ENCODE assay signal across 19 cellular contexts in genomic region chr2:191404568-191404991, GRCh38.
DNase-seq lines count a peak whose midpoint lies in the region; ATAC-seq, FAIRE-seq and TF ChIP-seq lines count a peak whose summit lies in the region.
"Had no signal": no experiment of that assay in that cellular context is flagged by ENCODE, and none has a peak within 500 bp of the region (broad histone marks: within the 10 kb centered on the region; RNA-seq: fewer than 3 reads in every experiment).

No MANE protein-coding gene starts in this region.

- H3K4me1 ChIP-seq in SK-N-SH (ENCODE audit: control insufficient read depth in 1 of 2, insufficient read depth in 2 of 2, low read depth in 1 of 2, low read length in 1 of 2) (peaks cover 0 to 22% of the 10 kb centered on the region in 2 experiments; a peak in 3 of 4 replicates), small intestine (ENCODE audit: control insufficient read depth in 2 of 2, insufficient read depth in 1 of 2, low read depth in 1 of 2, low read length in 1 of 2) (peaks cover 0 to 3% of the 10 kb centered on the region in 2 donors)
- H3K4me1 ChIP-seq: Peyer's patch had no signal

- no peak overlapping the region for H3K9ac ChIP-seq in SK-N-SH

- no peaks in the 10 kb centered on the region for H4K20me1 ChIP-seq in SK-N-SH (ENCODE audit: insufficient read depth)

- no peak for TF ChIP-seq RAD21 in SK-N-SH (IDR thresholded peaks at IDR 0.05; ENCODE audit: low read length)

- H2AFZ ChIP-seq in SK-N-SH (ENCODE audit: low read depth) = no peak overlapping the region

- peaks cover 15% of the 10 kb centered on the region for H3F3A ChIP-seq in SK-N-SH (replicated peaks; ENCODE audit: insufficient read depth)

- CTCF ChIA-PET in SK-N-SH (lab: Yijun Ruan, JAX) = interaction anchor here (1.1 kb wide), 2 partner anchors 14 to 239 kb away, joined by 3 to 4 read pairs; no protein-coding TSS in a partner anchor

- H3K9me3 ChIP-seq in SK-N-SH (no peaks in the 10 kb centered on the region), small intestine (ENCODE audit: control insufficient read depth, low read depth) (no peaks in the 10 kb centered on the region)
- H3K9me3 ChIP-seq: heart left ventricle, Peyer's patch, thoracic aorta had no signal

- 0 out of 2 replicates have a peak, but pooled peaks cover 3% of the 10 kb centered on the region for H3K79me2 ChIP-seq in SK-N-SH (ENCODE audit: insufficient read depth)

- no peak for FAIRE-seq in small intestine (lab: Jason Lieb, UNC)

- POLR2A ChIA-PET in SK-N-SH (lab: Yijun Ruan, JAX) = no interaction called here

- H3K36me3 ChIP-seq in SK-N-SH (replicated peaks in 1 of 2; ENCODE audit: control insufficient read depth in 1 of 2, insufficient read depth in 2 of 2, low read length in 1 of 2) (peaks cover 29 to 74% of the 10 kb centered on the region in 2 experiments), small intestine (ENCODE audit: control insufficient read depth in 2 of 2, insufficient read depth in 2 of 2, low read length in 2 of 2) (no peaks in the 10 kb centered on the region)

- TF ChIP-seq EP300 in SK-N-SH (IDR thresholded peaks at IDR 0.05; ENCODE audit: borderline replicate concordance in 1 of 2, low read depth in 1 of 2, low read length in 1 of 2) = no peak

- H3K9me2 ChIP-seq in SK-N-SH = no peaks in the 10 kb centered on the region

- DNase-seq in GDM1 (lab: John Stamatoyannopoulos, UW) (peak; percentile 24), SK-N-SH (no peak), fibroblast of villous mesenchyme (ENCODE audit: low read depth) (peak; percentile 35), small intestine (peak; percentile 14), HuH-7 (ENCODE audit: low spot score) (no peak), dedifferentiated amniotic fluid mesenchymal stem cell (ENCODE audit: extremely low spot score) (no peak)
- DNase-seq: activated CD4-positive, CD25-positive, alpha-beta regulatory T cell; amygdala; dermis blood vessel endothelial cell; DMS79; heart left ventricle; NCI-H1092; NCI-H774; occipital lobe; Peyer's patch; stimulated activated CD4-positive, alpha-beta T cell treated with anti-CD3 and anti-CD28 coated beads, Interleukin-4, amount 100 ng/mL, for 4 hours; T-helper 1 cell had no signal

- H3K4me2 ChIP-seq in SK-N-SH = no peak overlapping the region

- H3K27me3 ChIP-seq in SK-N-SH (ENCODE audit: insufficient read depth) = no peaks in the 10 kb centered on the region
- no peaks in the 10 kb centered on the region for H3K27me3 ChIP-seq in small intestine (ENCODE audit: control insufficient read depth in 2 of 2, insufficient read depth in 2 of 2, low read length in 2 of 2)
- H3K27me3 ChIP-seq: heart left ventricle, Peyer's patch had no signal

- H3K27ac ChIP-seq in SK-N-SH (ENCODE audit: low read depth in 2 of 2, low read length in 1 of 2) = peak overlapping the region in 1 of 2 experiments; percentile 34; a peak in 1 of 4 replicates
- H3K27ac ChIP-seq in small intestine (ENCODE audit: low read depth in 1 of 2, low read length in 1 of 2) = no peak overlapping the region
- H3K27ac ChIP-seq: heart left ventricle, thoracic aorta had no signal

- TF ChIP-seq CTCF in SK-N-SH (IDR thresholded peaks at IDR 0.05) = no peak
- no peak for TF ChIP-seq CTCF in fibroblast of villous mesenchyme (IDR thresholded peaks at IDR 0.05; ENCODE audit: insufficient read depth, low read depth, low read length)

- WGBS in SK-N-SH (ENCODE audit: low lambda C conversion rate) = 55% methylated on average over 1 of the region's 1 CpG
- 4 to 13% (median 8%) methylated on average over 1 of the region's 1 CpG for WGBS in small intestine, 3 donors

- H3K4me3 ChIP-seq in SK-N-SH (ENCODE audit: low read depth in 2 of 2, low read length in 1 of 2) (no peak overlapping the region), fibroblast of villous mesenchyme (ENCODE audit: low read depth, low read length) (no peak overlapping the region), small intestine (ENCODE audit: low read depth in 1 of 2, low read length in 2 of 2) (no peak overlapping the region)
- H3K4me3 ChIP-seq: heart left ventricle, Peyer's patch, thoracic aorta had no signal

- no peak for ATAC-seq in GM21528 (IDR thresholded peaks at IDR 0.05; ENCODE audit: low FRiP score, unreplicated experiment)
- ATAC-seq: heart left ventricle had no signal

TF ChIP-seq in SK-N-SH, 30 proteins besides CTCF, POLR2A, EP300 and RAD21 (continues in another document):
- TF ChIP-seq SMC3 (IDR thresholded peaks at IDR 0.05; ENCODE audit: low read depth, low read length) (no peak), IRF3 (IDR thresholded peaks at IDR 0.05; ENCODE audit: low read depth, low read length) (no peak), RFX5 (IDR thresholded peaks at IDR 0.05; ENCODE audit: low read length) (no peak), GABPA (IDR thresholded peaks at IDR 0.05; ENCODE audit: low read depth) (no peak), TEAD4 (IDR thresholded peaks at IDR 0.05; ENCODE audit: borderline replicate concordance, insufficient read depth) (no peak), FOSL2 (IDR thresholded peaks at IDR 0.05; ENCODE audit: borderline replicate concordance, low read depth) (peak; percentile 10; the same call in 1 of the 2 replicates), TCF12 (IDR thresholded peaks at IDR 0.05) (peak; percentile 39; the same call in 1 of the 2 replicates), POLR2AphosphoS5 (IDR thresholded peaks at IDR 0.05; ENCODE audit: low read depth, low read length) (no peak), FOXM1 (IDR thresholded peaks at IDR 0.05; ENCODE audit: low read depth) (no peak), NFIC (IDR thresholded peaks at IDR 0.05; ENCODE audit: borderline replicate concordance) (no peak; the same call in 1 of the 2 replicates), MXI1 (IDR thresholded peaks at IDR 0.05; ENCODE audit: low read depth, low read length) (no peak), JUND (IDR thresholded peaks at IDR 0.05) (peak; percentile 21; the same call in 1 of the 2 replicates), YY1 (IDR thresholded peaks at IDR 0.05; ENCODE audit: low read depth) (no peak), EZH2phosphoT487 (IDR thresholded peaks at IDR 0.05; ENCODE audit: borderline replicate concordance, low read depth) (no peak), GATA2 (CRISPR knock-in tag; IDR thresholded peaks at IDR 0.05) (no peak), RXRA (IDR thresholded peaks at IDR 0.05; ENCODE audit: borderline replicate concordance, low read depth) (no peak), USF1 (IDR thresholded peaks at IDR 0.05; ENCODE audit: borderline replicate concordance, low read depth) (no peak), ELF1 (IDR thresholded peaks at IDR 0.05) (no peak), SIN3A (IDR thresholded peaks at IDR 0.05; ENCODE audit: borderline replicate concordance, low read depth, low read length) (no peak), TAF1 (IDR thresholded peaks at IDR 0.05; ENCODE audit: borderline replicate concordance, low read depth, low read length) (no peak), FOXJ3 (CRISPR knock-in tag; IDR thresholded peaks at IDR 0.05) (no peak), PBX3 (IDR thresholded peaks at IDR 0.05) (peak; percentile 56; the same call in 1 of the 2 replicates)
- TF ChIP-seq, protein P1, sequence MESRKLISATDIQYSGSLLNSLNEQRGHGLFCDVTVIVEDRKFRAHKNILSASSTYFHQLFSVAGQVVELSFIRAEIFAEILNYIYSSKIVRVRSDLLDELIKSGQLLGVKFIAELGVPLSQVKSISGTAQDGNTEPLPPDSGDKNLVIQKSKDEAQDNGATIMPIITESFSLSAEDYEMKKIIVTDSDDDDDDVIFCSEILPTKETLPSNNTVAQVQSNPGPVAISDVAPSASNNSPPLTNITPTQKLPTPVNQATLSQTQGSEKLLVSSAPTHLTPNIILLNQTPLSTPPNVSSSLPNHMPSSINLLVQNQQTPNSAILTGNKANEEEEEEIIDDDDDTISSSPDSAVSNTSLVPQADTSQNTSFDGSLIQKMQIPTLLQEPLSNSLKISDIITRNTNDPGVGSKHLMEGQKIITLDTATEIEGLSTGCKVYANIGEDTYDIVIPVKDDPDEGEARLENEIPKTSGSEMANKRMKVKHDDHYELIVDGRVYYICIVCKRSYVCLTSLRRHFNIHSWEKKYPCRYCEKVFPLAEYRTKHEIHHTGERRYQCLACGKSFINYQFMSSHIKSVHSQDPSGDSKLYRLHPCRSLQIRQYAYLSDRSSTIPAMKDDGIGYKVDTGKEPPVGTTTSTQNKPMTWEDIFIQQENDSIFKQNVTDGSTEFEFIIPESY (IDR thresholded peaks at IDR 0.05; ENCODE audit: borderline replicate concordance, low read depth) = no peak

Comparison
In these comparisons a context has a peak if more than half of its experiments do, and no peak if none do; other contexts are left out.
1. DNase-seq: peak in GDM1 (single experiment), fibroblast of villous mesenchyme (single experiment) and small intestine (single experiment); none in SK-N-SH (single experiment), HuH-7 (single experiment) and dedifferentiated amniotic fluid mesenchymal stem cell (single experiment).